In genomic region chr13:52011690-52012511, GRCh38 we compare ENCODE assay signal across 8 cellular contexts. TPM values are rescaled to one million over a fixed set of nuclear protein-coding genes. Genes with fewer than 3 reads are reported as not detected.
DNase-seq lines count a peak whose midpoint lies in the region; ATAC-seq, FAIRE-seq and TF ChIP-seq lines count a peak whose summit lies in the region.

ALG11 (plus strand) TSS chr13:52012398; CDS start chr13:52012419, 21 bp downstream.

- peak; percentile 94 for DNase-seq in GM12891 (ENCODE audit: insufficient read length, low spot score)
- DNase-seq in NCI-H1436 treated with DMSO at 0.1 percent for 48 hours (lab: John Stamatoyannopoulos, UW) = peak; percentile 75
- peak; percentile 95 to 100 (median 99) for DNase-seq in T-cell
- DNase-seq in adrenal gland = peak; percentile 99 to 100 (median 100)
- peak; percentile 99 to 100 for DNase-seq in heart right ventricle
- peak; percentile 100 for DNase-seq in posterior vena cava (ENCODE audit: low spot score)
- peak; percentile 100 for DNase-seq in upper lobe of right lung

- H3K36me3 ChIP-seq in adrenal gland (replicated peaks in 1 of 2) (no peaks in the 10 kb centered on the region), heart right ventricle (peaks cover 0 to 8% (median 0%) of the 10 kb centered on the region in 9 donors), upper lobe of right lung (no peaks in the 10 kb centered on the region)

- CTCF ChIA-PET in T-cell (lab: Charles Lee) = interaction anchor here in 1 of 2 donors (0.8 to 2.4 kb wide), 4 partner anchors 9 to 439 kb away, joined by 3 to 8 read pairs (median 5); partner anchors contain the start of gene VPS36

- peaks cover 30 to 38% (median 32%) of the 10 kb centered on the region in 3 donors for H3K4me1 Mint-ChIP-seq in T-cell

- H3K27ac Mint-ChIP-seq in T-cell = peak within 1 kb of the TSS; percentile 74 to 91

- TF ChIP-seq POLR2A in GM12891 (IDR thresholded peaks at IDR 0.05; ENCODE audit: low read depth, low read length) = peak; percentile 92
- peak in 1 of 2 donors; percentile 56 for TF ChIP-seq POLR2A in adrenal gland (IDR thresholded peaks at IDR 0.05)

- peaks cover 16 to 23% of the 10 kb centered on the region in 2 donors for H3K4me1 ChIP-seq in adrenal gland (replicated peaks in 1 of 2)
- peaks cover 0 to 34% (median 27%) of the 10 kb centered on the region in 9 donors for H3K4me1 ChIP-seq in heart right ventricle
- peaks cover 18% of the 10 kb centered on the region for H3K4me1 ChIP-seq in upper lobe of right lung

- POLR2A ChIA-PET in T-cell (lab: Charles Lee) = interaction anchor here (0.6 to 1.1 kb wide), 4 partner anchors 18 to 1936 kb away, joined by 3 to 4 read pairs (median 4); partner anchors contain the start of gene INTS6 (in 1 of the 2)

- ATAC-seq in HG02840 (IDR thresholded peaks at IDR 0.05; ENCODE audit: low FRiP score, unreplicated experiment) (peak; percentile 99), T-cell (replicated peaks in 1 of 4) (peak; percentile 98 to 99 (median 98)), heart right ventricle (peak; percentile 100), upper lobe of right lung (peak; percentile 100)

- peak within 1 kb of the TSS; percentile 97 to 99 (median 97) for H3K4me3 Mint-ChIP-seq in T-cell

- peaks cover 6% of the 10 kb centered on the region for H3K36me3 Mint-ChIP-seq in T-cell

- H3K4me3 ChIP-seq in adrenal gland = peak within 1 kb of the TSS; percentile 66 to 97 (median 78)
- peak within 1 kb of the TSS; percentile 80 to 97 (median 93) for H3K4me3 ChIP-seq in heart right ventricle
- peak within 1 kb of the TSS; percentile 84 for H3K4me3 ChIP-seq in upper lobe of right lung

- peaks cover 14 to 29% of the 10 kb centered on the region in 2 donors for H3K27me3 Mint-ChIP-seq in T-cell

- no peaks in the 10 kb centered on the region for H3K9me3 Mint-ChIP-seq in T-cell

- H3K27ac ChIP-seq in adrenal gland (peak within 1 kb of the TSS in 3 of 5 donors; percentile 40 to 65 (median 64)), heart right ventricle (peak within 1 kb of the TSS; percentile 72 to 89 (median 85)), upper lobe of right lung (peak within 1 kb of the TSS; percentile 83)

- intact Hi-C loops in adrenal gland (cut with DNase I) (no loop called here), heart right ventricle (cut with DNase I) (loop anchor here in 1 of 10 donors (10.0 kb wide), 1 partner anchor 197 kb away; no protein-coding TSS in a partner anchor), posterior vena cava (cut with DNase I) (loop anchor here (5.0 to 10.0 kb wide), 2 partner anchors 113 to 115 kb away; partner anchors contain the start of gene NEK5 (in 2 of the 2)), upper lobe of right lung (cut with DNase I) (no loop called here)

- no peak for TF ChIP-seq CTCF in adrenal gland (IDR thresholded peaks at IDR 0.05)
- TF ChIP-seq CTCF in heart right ventricle (IDR thresholded peaks at IDR 0.05) = peak in 1 of 9 donors; percentile 5
- no peak for TF ChIP-seq CTCF in upper lobe of right lung (IDR thresholded peaks at IDR 0.05)

- WGBS in adrenal gland, 4 donors = 0% methylated on average over 1 to 79 of the region's 79 CpGs
- whole genome bisulfite sequencing in heart right ventricle, 2 donors = 0 to 1% methylated on average over 75 to 79 of the region's 79 CpGs

- FAIRE-seq in GM12891 (lab: Jason Lieb, UNC) = peak; percentile 99

- H3K27me3 ChIP-seq in adrenal gland (no peaks in the 10 kb centered on the region), heart right ventricle (peaks cover 0 to 19% (median 0%) of the 10 kb centered on the region in 7 donors), upper lobe of right lung (no peaks in the 10 kb centered on the region)

- H3K9me3 ChIP-seq in adrenal gland (replicated peaks in 1 of 3) (no peaks in the 10 kb centered on the region), heart right ventricle (no peaks in the 10 kb centered on the region), upper lobe of right lung (no peaks in the 10 kb centered on the region)

TF ChIP-seq in GM12891, 5 proteins besides CTCF, POLR2A, EP300 and RAD21:
- peak; percentile 86 for TF ChIP-seq POLR2AphosphoS5 (IDR thresholded peaks at IDR 0.05; ENCODE audit: low read depth, low read length)
- TF ChIP-seq SPI1 (IDR thresholded peaks at IDR 0.05; ENCODE audit: low read depth, low read length) = no peak
- peak; percentile 42; the same call in 1 of the 2 replicates for TF ChIP-seq POU2F2 (IDR thresholded peaks at IDR 0.05; ENCODE audit: low read depth, low read length)
- TF ChIP-seq TAF1 (IDR thresholded peaks at IDR 0.05; ENCODE audit: low read depth, low read length) = peak; percentile 84
- TF ChIP-seq PAX5 (IDR thresholded peaks at IDR 0.05; ENCODE audit: insufficient read depth, low read length, severe bottlenecking) = no peak

RNA-seq across cellular contexts. Expression of gene ALG11, which starts in this region (rescaled TPM):
- 12.1 TPM for polyA plus RNA-seq in GM12891 (2012; ENCODE audit: low read depth, missing spikeins)
- total RNA-seq in T-cell = 10 to 100 TPM; 19.2 to 36.5 (median 32.4) TPM
- 10 to 100 TPM; 11.8 to 35.4 (median 30.6) TPM for total RNA-seq in adrenal gland
- polyA plus RNA-seq in adrenal gland = 10 to 100 TPM in 1 of 3 donors, 1 to 10 TPM in 2; 6.8 to 22.3 (median 9.7) TPM
- total RNA-seq in heart right ventricle = 10 to 100 TPM; 16.5 to 24.9 (median 22.2) TPM
- polyA plus RNA-seq in heart right ventricle = 1 to 10 TPM; 2.8 to 6.4 TPM
- 10 to 100 TPM; 27.1 to 34.9 TPM for total RNA-seq in posterior vena cava
- total RNA-seq in upper lobe of right lung = 38.4 TPM

Comparison
In these comparisons a context has a peak if more than half of its experiments do, and no peak if none do; other contexts are left out.
1. Peak in every context shown above with its lines: DNase-seq, ATAC-seq, H3K4me3 ChIP-seq and H3K27ac ChIP-seq.
2. intact Hi-C loops: an anchor here in posterior vena cava (5.0 to 10.0 kb wide); none called in adrenal gland and upper lobe of right lung.